Comparison of ENCODE assay signal across 29 cellular contexts in the genomic region with DNA sequence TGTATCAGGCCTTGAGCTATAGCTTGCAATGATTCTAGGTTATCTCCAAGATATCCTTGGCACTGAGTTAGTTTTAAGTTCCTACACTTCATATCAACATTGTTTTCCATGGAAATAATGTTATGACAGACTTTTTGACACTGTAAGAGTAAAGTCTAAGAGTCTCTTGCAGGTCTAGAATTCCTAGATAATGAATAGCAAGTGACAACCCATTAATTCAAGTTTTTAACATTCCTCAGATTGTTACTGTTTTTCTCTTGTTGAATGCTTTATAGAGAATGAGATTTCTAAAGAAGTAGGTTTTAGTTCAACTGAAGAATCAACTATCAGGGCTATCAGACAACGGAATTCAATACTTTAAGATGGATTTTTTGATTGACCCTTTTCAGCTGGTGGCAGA.
"Had no signal": no experiment of that assay in that cellular context is flagged by ENCODE, and none has a peak within 500 bp of the region (broad histone marks: within the 10 kb centered on the region; RNA-seq: fewer than 3 reads in every experiment).

No MANE protein-coding gene starts in this region.

- H3K9me3 ChIP-seq: colonic mucosa, left lung, lower lobe of right lung, pancreas, prostate gland, sigmoid colon, suprapubic skin, tibial nerve had no signal

- H3K27me3 ChIP-seq: colonic mucosa, left lung, pancreas, sigmoid colon, suprapubic skin, tibial nerve had no signal

- H3K4me1 Mint-ChIP-seq: activated CD4-positive, alpha-beta T cell treated with anti-CD3 and anti-CD28 coated beads, Interleukin-2, amount 10 ng/mL, durations not matched to agents 24 days and 14 days; activated naive CD8-positive, alpha-beta T cell treated with anti-CD3 and anti-CD28 coated beads, Interleukin-2, amount 10 ng/mL, durations not matched to agents 7 days and 5 days; nephron progenitor cell had no signal

- H3K4me2 ChIP-seq: smooth muscle cell had no signal

- H3K36me3 ChIP-seq: colonic mucosa, left lung, pancreas, prostate gland, sigmoid colon, tibial nerve, WERI-Rb-1 had no signal

- H3K27ac Mint-ChIP-seq: activated CD4-positive, alpha-beta memory T cell treated with anti-CD3 and anti-CD28 coated beads, Interleukin-2, amount 10 ng/mL, durations not matched to agents 7 days and 5 days; activated CD4-positive, alpha-beta T cell treated with anti-CD3 and anti-CD28 coated beads, Interleukin-2, amount 10 ng/mL, durations not matched to agents 24 days and 14 days; activated naive CD4-positive, alpha-beta T cell treated with anti-CD3 and anti-CD28 coated beads, Interleukin-2, amount 10 ng/mL, durations not matched to agents 7 days and 5 days; activated naive CD8-positive, alpha-beta T cell treated with anti-CD3 and anti-CD28 coated beads, Interleukin-2, amount 10 ng/mL, durations not matched to agents 7 days and 5 days; activated T-cell treated with anti-CD3 and anti-CD28 coated beads, Interleukin-2, amount 50 U/mL, for 24 hours; nephron progenitor cell; stimulated activated naive B cell treated with anti-CD40 and anti-IgM and Interleukin-4, amounts not matched to agents 10 μg/mL and 1 μg/mL and 100 μg/mL, for 72 hours; T-helper 1 cell treated with Interleukin-12 subunit alpha and Interleukin-12 subunit beta and Interleukin-4 antibody, amounts not matched to agents 30 μg/mL and 1 μg/mL, for 36 hours had no signal

- H3K4me3 ChIP-seq: colonic mucosa, left lung, lower lobe of right lung, pancreas, prostate gland, sigmoid colon, smooth muscle cell, suprapubic skin, tibial nerve had no signal

- H3K9me3 Mint-ChIP-seq: activated CD4-positive, alpha-beta memory T cell treated with anti-CD3 and anti-CD28 coated beads, Interleukin-2, amount 10 ng/mL, durations not matched to agents 7 days and 5 days; activated CD4-positive, alpha-beta T cell treated with anti-CD3 and anti-CD28 coated beads, Interleukin-2, amount 10 ng/mL, durations not matched to agents 24 days and 14 days; activated naive CD4-positive, alpha-beta T cell treated with anti-CD3 and anti-CD28 coated beads, Interleukin-2, amount 10 ng/mL, durations not matched to agents 7 days and 5 days; activated naive CD8-positive, alpha-beta T cell treated with anti-CD3 and anti-CD28 coated beads, Interleukin-2, amount 10 ng/mL, durations not matched to agents 7 days and 5 days; activated T-cell treated with anti-CD3 and anti-CD28 coated beads, Interleukin-2, amount 50 U/mL, for 24 hours; nephron progenitor cell; stimulated activated naive B cell treated with anti-CD40 and anti-IgM and Interleukin-4, amounts not matched to agents 10 μg/mL and 1 μg/mL and 100 μg/mL, for 72 hours; T-helper 1 cell treated with Interleukin-12 subunit alpha and Interleukin-12 subunit beta and Interleukin-4 antibody, amounts not matched to agents 30 μg/mL and 1 μg/mL, for 36 hours had no signal

- ATAC-seq: activated CD4-positive, CD25-positive, alpha-beta regulatory T cell treated with anti-CD3 and anti-CD28 coated beads, Interleukin-2, amount 50 U/mL, for 24 hours; esophagus mucosa; left lung; lower lobe of right lung; pancreas; stimulated activated naive B cell treated with anti-CD40 and anti-IgM and Interleukin-4, amounts not matched to agents 10 μg/mL and 1 μg/mL and 100 μg/mL, for 72 hours had no signal

- H3K27me3 Mint-ChIP-seq: activated CD4-positive, alpha-beta memory T cell treated with anti-CD3 and anti-CD28 coated beads, Interleukin-2, amount 10 ng/mL, durations not matched to agents 7 days and 5 days; activated CD4-positive, alpha-beta T cell treated with anti-CD3 and anti-CD28 coated beads, Interleukin-2, amount 10 ng/mL, durations not matched to agents 24 days and 14 days; activated naive CD4-positive, alpha-beta T cell treated with anti-CD3 and anti-CD28 coated beads, Interleukin-2, amount 10 ng/mL, durations not matched to agents 7 days and 5 days; activated naive CD8-positive, alpha-beta T cell treated with anti-CD3 and anti-CD28 coated beads, Interleukin-2, amount 10 ng/mL, durations not matched to agents 7 days and 5 days; activated T-cell treated with anti-CD3 and anti-CD28 coated beads, Interleukin-2, amount 50 U/mL, for 24 hours; stimulated activated naive B cell treated with anti-CD40 and anti-IgM and Interleukin-4, amounts not matched to agents 10 μg/mL and 1 μg/mL and 100 μg/mL, for 72 hours had no signal

- H3K4me1 ChIP-seq: colonic mucosa, lower lobe of right lung, pancreas, prostate gland, sigmoid colon, suprapubic skin had no signal

- DNase-seq: activated CD4-positive, alpha-beta memory T cell treated with anti-CD3 and anti-CD28 coated beads, Interleukin-2, amount 10 ng/mL, durations not matched to agents 7 days and 5 days; activated CD4-positive, alpha-beta T cell treated with anti-CD3 and anti-CD28 coated beads, Interleukin-2, amount 10 ng/mL, durations not matched to agents 24 days and 14 days; activated CD8-positive, alpha-beta memory T cell treated with anti-CD3 and anti-CD28 coated beads, Interleukin-2, amount 50 U/mL, for 48 hours; activated gamma-delta T cell; activated naive CD4-positive, alpha-beta T cell treated with anti-CD3 and anti-CD28 coated beads, Interleukin-2, amount 10 ng/mL, durations not matched to agents 7 days and 5 days; activated naive CD8-positive, alpha-beta T cell treated with anti-CD3 and anti-CD28 coated beads, Interleukin-2, amount 10 ng/mL, durations not matched to agents 7 days and 5 days; activated T-cell treated with anti-CD3 and anti-CD28 coated beads, Interleukin-2, amount 50 U/mL, for 24 hours; amniotic stem cell; cerebellar nuclear complex; colonic mucosa; foreskin melanocyte; left lung; lower lobe of right lung; mesendoderm; nephron progenitor cell; pancreas; sigmoid colon; stimulated activated CD4-positive, alpha-beta T cell treated with anti-CD3 and anti-CD28 coated beads, Interleukin-1b, Interleukin-23, amount 100 ng/mL, for 48 hours; stimulated activated naive B cell treated with anti-CD40 and anti-IgM and Interleukin-4, amounts not matched to agents 10 μg/mL and 1 μg/mL and 100 μg/mL, for 72 hours; SW 1271; T-helper 9 cell; WERI-Rb-1 had no signal

- H3K4me3 Mint-ChIP-seq: activated CD4-positive, alpha-beta memory T cell treated with anti-CD3 and anti-CD28 coated beads, Interleukin-2, amount 10 ng/mL, durations not matched to agents 7 days and 5 days; activated CD4-positive, alpha-beta T cell treated with anti-CD3 and anti-CD28 coated beads, Interleukin-2, amount 10 ng/mL, durations not matched to agents 24 days and 14 days; activated naive CD4-positive, alpha-beta T cell treated with anti-CD3 and anti-CD28 coated beads, Interleukin-2, amount 10 ng/mL, durations not matched to agents 7 days and 5 days; activated naive CD8-positive, alpha-beta T cell treated with anti-CD3 and anti-CD28 coated beads, Interleukin-2, amount 10 ng/mL, durations not matched to agents 7 days and 5 days; activated T-cell treated with anti-CD3 and anti-CD28 coated beads, Interleukin-2, amount 50 U/mL, for 24 hours; nephron progenitor cell; stimulated activated naive B cell treated with anti-CD40 and anti-IgM and Interleukin-4, amounts not matched to agents 10 μg/mL and 1 μg/mL and 100 μg/mL, for 72 hours; T-helper 1 cell treated with Interleukin-12 subunit alpha and Interleukin-12 subunit beta and Interleukin-4 antibody, amounts not matched to agents 30 μg/mL and 1 μg/mL, for 36 hours had no signal

- H3K27ac ChIP-seq: colonic mucosa, left lung, lower lobe of right lung, pancreas, prostate gland, sigmoid colon, suprapubic skin, tibial nerve, WERI-Rb-1 had no signal
